In genomic region chr7:82810558-82811259, GRCh38 we compare ENCODE assay signal across 8 cellular contexts.
A peak's percentile ranks its signal among the peaks of the same experiment; 100 is the strongest.
DNase-seq lines count a peak whose midpoint lies in the region; ATAC-seq and TF ChIP-seq lines count a peak whose summit lies in the region.

No MANE protein-coding gene starts in this region.

- H3K9me3 ChIP-seq in liver (ENCODE audit: control insufficient read depth in 4 of 4, low read length in 3 of 4), result no peaks in the 10 kb centered on the region

- H3K4me1 ChIP-seq in liver (ENCODE audit: control insufficient read depth in 4 of 4, insufficient read depth in 4 of 4, low read length in 3 of 4), result no peaks in the 10 kb centered on the region

- no peak overlapping the region for H3K9ac ChIP-seq in liver (ENCODE audit: low read depth in 1 of 2, low read length in 2 of 2)

- no peaks in the 10 kb centered on the region for H3K9me3 Mint-ChIP-seq in brain

- no peak overlapping the region for H3K27ac ChIP-seq in liver (ENCODE audit: low read depth in 1 of 2, low read length in 2 of 2)

- no peak overlapping the region for H3K4me3 Mint-ChIP-seq in brain

- no peak overlapping the region for H3K4me3 ChIP-seq in liver (ENCODE audit: low read depth in 1 of 3, low read length in 3 of 3)

- H3K27me3 ChIP-seq in liver (ENCODE audit: control insufficient read depth in 4 of 4, insufficient read depth in 4 of 4, low read length in 3 of 4), result no peaks in the 10 kb centered on the region

- TF ChIP-seq CTCF in brain (conservative IDR thresholded peaks at IDR 0.05), result peak; percentile 59 to 85
- TF ChIP-seq CTCF in liver (IDR thresholded peaks at IDR 0.05; ENCODE audit: low read depth, low read length, missing input control), result peak; percentile 37

- TF ChIP-seq RAD21 in liver (IDR thresholded peaks at IDR 0.05), result peak; percentile 62 to 74

- peaks cover 6% of the 10 kb centered on the region for H3K27me3 Mint-ChIP-seq in brain

- WGBS in liver, result 28% methylated on average over 4 of the region's 4 CpGs

- peak; percentile 17 for DNase-seq in COLO668 (lab: John Stamatoyannopoulos, UW; ENCODE audit: unreplicated experiment)
- DNase-seq in NCI-H526 (lab: John Stamatoyannopoulos, UW), result peak; percentile 26 to 76
- DNase-seq in activated T-cell treated with anti-CD3 and anti-CD28 coated beads, Interleukin-2, amount 50 U/mL, for 48 hours, result no peak

- no peaks in the 10 kb centered on the region for H3K36me3 ChIP-seq in liver (ENCODE audit: control insufficient read depth in 4 of 4, insufficient read depth in 3 of 4, low read depth in 1 of 4, low read length in 3 of 4)

- H3K4me1 Mint-ChIP-seq in brain, result peaks cover 2% of the 10 kb centered on the region

- peak; percentile 93 for ATAC-seq in GM18907 (IDR thresholded peaks at IDR 0.05; ENCODE audit: unreplicated experiment)
- peak; percentile 78 for ATAC-seq in HG03432 (IDR thresholded peaks at IDR 0.05; ENCODE audit: unreplicated experiment)
- no peak for ATAC-seq in HG03280 (IDR thresholded peaks at IDR 0.05; ENCODE audit: unreplicated experiment)

- H3K27ac Mint-ChIP-seq in brain, result no peak overlapping the region

- H3K36me3 Mint-ChIP-seq in brain, result no peaks in the 10 kb centered on the region

TF ChIP-seq in liver, 16 proteins besides CTCF, POLR2A, EP300 and RAD21:
- TF ChIP-seq GABPA (IDR thresholded peaks at IDR 0.05 in 1 of 2, conservative IDR thresholded peaks at IDR 0.05 in 1 of 2), result no peak
- TF ChIP-seq ZBTB33 (IDR thresholded peaks at IDR 0.05), result no peak
- TF ChIP-seq MAX (IDR thresholded peaks at IDR 0.05), result no peak
- no peak for TF ChIP-seq FOXA1 (IDR thresholded peaks at IDR 0.05)
- TF ChIP-seq, protein P1, sequence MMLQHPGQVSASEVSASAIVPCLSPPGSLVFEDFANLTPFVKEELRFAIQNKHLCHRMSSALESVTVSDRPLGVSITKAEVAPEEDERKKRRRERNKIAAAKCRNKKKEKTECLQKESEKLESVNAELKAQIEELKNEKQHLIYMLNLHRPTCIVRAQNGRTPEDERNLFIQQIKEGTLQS (IDR thresholded peaks at IDR 0.05), result no peak
- TF ChIP-seq NR2F2 (IDR thresholded peaks at IDR 0.05), result no peak
- no peak for TF ChIP-seq EGR1 (IDR thresholded peaks at IDR 0.05; ENCODE audit: low read depth in 2 of 2)
- TF ChIP-seq FOXA2 (IDR thresholded peaks at IDR 0.05), result no peak
- no peak for TF ChIP-seq JUND (IDR thresholded peaks at IDR 0.05)
- no peak for TF ChIP-seq HNF4A (conservative IDR thresholded peaks at IDR 0.05)
- no peak for TF ChIP-seq RXRA (IDR thresholded peaks at IDR 0.05)
- no peak for TF ChIP-seq HNF4G (IDR thresholded peaks at IDR 0.05)
- no peak for TF ChIP-seq TAF1 (conservative IDR thresholded peaks at IDR 0.05)

Comparison
In these comparisons a context has a peak if more than half of its experiments do, and no peak if none do; other contexts are left out.
1. DNase-seq: peak in COLO668 (single experiment) and NCI-H526 (2 of 2); none in activated T-cell treated with anti-CD3 and anti-CD28 coated beads, Interleukin-2, amount 50 U/mL, for 48 hours (0 of 2).